Comparison of ENCODE assay signal across 30 cellular contexts in the genomic region with DNA sequence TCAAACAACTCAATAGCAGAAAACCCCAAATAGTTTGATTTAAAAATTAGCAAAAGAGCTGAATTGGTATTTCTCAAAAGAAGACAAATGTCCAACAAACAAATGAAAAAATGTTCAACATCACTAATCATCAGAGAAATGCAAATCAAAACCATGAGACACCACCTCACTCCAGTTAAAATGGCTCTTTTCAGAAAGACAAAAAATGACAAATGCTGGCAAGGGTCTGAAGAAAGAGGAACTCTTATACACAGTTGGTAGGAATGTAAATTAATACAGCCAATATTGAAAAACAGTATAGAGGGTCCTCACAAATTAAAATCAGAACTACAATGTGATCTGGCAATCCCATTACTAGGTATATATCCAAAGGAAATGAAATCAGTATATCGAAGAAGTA.
"Had no signal": no experiment of that assay in that cellular context is flagged by ENCODE, and none has a peak within 500 bp of the region (broad histone marks: within the 10 kb centered on the region; RNA-seq: fewer than 3 reads in every experiment).

No MANE protein-coding gene starts in this region.

- H3K9me3 Mint-ChIP-seq: immature natural killer cell; naive thymus-derived CD8-positive, alpha-beta T cell; stimulated activated memory B cell treated with anti-CD40 and anti-IgM and Interleukin-4, amounts not matched to agents 10 μg/mL and 1 μg/mL and 100 μg/mL, for 72 hours; stimulated activated naive CD8-positive, alpha-beta T cell treated with anti-CD3 and anti-CD28 coated beads, Interleukin-15, amount 100 ng/mL, for 72 hours had no signal

- H3K27me3 Mint-ChIP-seq: naive thymus-derived CD8-positive, alpha-beta T cell; progenitor cell of endocrine pancreas; stimulated activated memory B cell treated with anti-CD40 and anti-IgM and Interleukin-4, amounts not matched to agents 10 μg/mL and 1 μg/mL and 100 μg/mL, for 72 hours; stimulated activated naive CD8-positive, alpha-beta T cell treated with anti-CD3 and anti-CD28 coated beads, Interleukin-15, amount 100 ng/mL, for 72 hours had no signal

- ATAC-seq: left colon; left lung; lower lobe of right lung; mucosa of descending colon; naive thymus-derived CD8-positive, alpha-beta T cell; right lobe of liver; stimulated activated memory B cell treated with anti-CD40 and anti-IgM and Interleukin-4, amounts not matched to agents 10 μg/mL and 1 μg/mL and 100 μg/mL, for 72 hours; stimulated activated naive CD8-positive, alpha-beta T cell treated with anti-CD3 and anti-CD28 coated beads, Interleukin-15, amount 100 ng/mL, for 72 hours had no signal

- H3K4me3 Mint-ChIP-seq: immature natural killer cell; nephron; neural crest cell; stimulated activated memory B cell treated with anti-CD40 and anti-IgM and Interleukin-4, amounts not matched to agents 10 μg/mL and 1 μg/mL and 100 μg/mL, for 72 hours; stimulated activated naive CD8-positive, alpha-beta T cell treated with anti-CD3 and anti-CD28 coated beads, Interleukin-15, amount 100 ng/mL, for 72 hours had no signal

- H3K4me3 ChIP-seq: left lung, lower lobe of right lung, mucosa of descending colon, right atrium auricular region, right lobe of liver, smooth muscle cell, testis, thyroid gland, transverse colon, upper lobe of left lung, vagina had no signal

- H3K4me1 Mint-ChIP-seq: immature natural killer cell; neural crest cell; stimulated activated naive CD8-positive, alpha-beta T cell treated with anti-CD3 and anti-CD28 coated beads, Interleukin-15, amount 100 ng/mL, for 72 hours had no signal

- H3K36me3 ChIP-seq: left lung, lower lobe of right lung, right atrium auricular region, right lobe of liver, thyroid gland, transverse colon, upper lobe of left lung, vagina had no signal

- H3K27me3 ChIP-seq: left lung, right atrium auricular region, right lobe of liver, testis, thyroid gland, transverse colon, upper lobe of left lung, vagina had no signal

- H3K27ac ChIP-seq: left lung, lower lobe of right lung, parathyroid adenoma, right atrium auricular region, right lobe of liver, testis, thyroid gland, transverse colon, upper lobe of left lung, vagina had no signal

- DNase-seq: hypothalamus; immature natural killer cell; kidney; left colon; left lung; lower lobe of right lung; mammary epithelial cell; midbrain; mucosa of descending colon; naive thymus-derived CD8-positive, alpha-beta T cell; occipital lobe; right lobe of liver; stimulated activated CD4-positive, alpha-beta T cell treated with anti-CD3 and anti-CD28 coated beads, Interleukin-1b, Interleukin-23, amount 100 ng/mL, for 48 hours; stimulated activated CD4-positive, alpha-beta T cell treated with anti-CD3 and anti-CD28 coated beads, Interleukin-2, amount 100 ng/mL, for 48 hours; stimulated activated CD4-positive, alpha-beta T cell treated with anti-CD3 and anti-CD28 coated beads, Interleukin-4, amount 100 ng/mL, for 4 hours; stimulated activated CD8-positive, alpha-beta memory T cell treated with anti-CD3 and anti-CD28 coated beads, Interleukin-4, amount 100 ng/mL, for 48 hours; stimulated activated naive CD4-positive, alpha-beta T cell treated with Interleukin-2 at 50 U/mL for 16 hours; stimulated activated naive CD8-positive, alpha-beta T cell treated with anti-CD3 and anti-CD28 coated beads, Interleukin-15, amount 100 ng/mL, for 72 hours; testis; thyroid gland; transverse colon; upper lobe of left lung had no signal

- H3K27ac Mint-ChIP-seq: immature natural killer cell; naive thymus-derived CD8-positive, alpha-beta T cell; nephron; progenitor cell of endocrine pancreas; stimulated activated memory B cell treated with anti-CD40 and anti-IgM and Interleukin-4, amounts not matched to agents 10 μg/mL and 1 μg/mL and 100 μg/mL, for 72 hours; stimulated activated naive CD8-positive, alpha-beta T cell treated with anti-CD3 and anti-CD28 coated beads, Interleukin-15, amount 100 ng/mL, for 72 hours had no signal

- H3K9ac ChIP-seq: parathyroid adenoma had no signal

- H3K4me1 ChIP-seq: lower lobe of right lung, right atrium auricular region, right lobe of liver, testis, transverse colon, vagina had no signal

- H3K9me3 ChIP-seq: left lung, lower lobe of right lung, mucosa of descending colon, right atrium auricular region, right lobe of liver, testis, thyroid gland, transverse colon, upper lobe of left lung, vagina had no signal

- H2AFZ ChIP-seq: parathyroid adenoma had no signal

- H3K79me2 ChIP-seq: parathyroid adenoma had no signal

- H3K4me2 ChIP-seq: smooth muscle cell had no signal
